7 cellular contexts compared by ENCODE assay signal in genomic region chr17:72212041-72212440, GRCh38.
"Had no signal": no experiment of that assay in that cellular context is flagged by ENCODE, and none has a peak within 500 bp of the region (broad histone marks: within the 10 kb centered on the region; RNA-seq: fewer than 3 reads in every experiment).

No MANE protein-coding gene starts in this region.

- H3K27ac Mint-ChIP-seq: IgD-negative memory B cell had no signal

- H3K36me3 Mint-ChIP-seq: IgD-negative memory B cell had no signal

- H3K4me3 ChIP-seq: K562 had no signal

- ATAC-seq: HepG2, K562 had no signal

- H3K27ac ChIP-seq: HL-60 had no signal

- H3K4me1 Mint-ChIP-seq: IgD-negative memory B cell had no signal

- DNase-seq: IMR-90, KBM-7, KG1 had no signal

- H3K4me3 Mint-ChIP-seq: IgD-negative memory B cell had no signal
